In genomic region chr11:44305149-44305642, GRCh38 we compare ENCODE assay signal across 8 cellular contexts.
DNase-seq lines count a peak whose midpoint lies in the region; ATAC-seq and TF ChIP-seq lines count a peak whose summit lies in the region.

No MANE protein-coding gene starts in this region.

- no peak for TF ChIP-seq CTCF in DOHH2 (IDR thresholded peaks at IDR 0.05; ENCODE audit: low read depth, low read length, poor library complexity, severe bottlenecking)
- no peak for TF ChIP-seq CTCF in RWPE2 (IDR thresholded peaks at IDR 0.05; ENCODE audit: poor library complexity, severe bottlenecking)
- no peak for TF ChIP-seq CTCF in fibroblast of pulmonary artery (IDR thresholded peaks at IDR 0.05; ENCODE audit: low read length, missing control alignments)

- no peaks in the 10 kb centered on the region for H4K20me1 ChIP-seq in DOHH2 (ENCODE audit: control insufficient read depth, insufficient read depth, low read depth, low read length)

- H3K27me3 ChIP-seq in DOHH2 (ENCODE audit: control insufficient read depth, low read length) (peaks cover 16% of the 10 kb centered on the region), RWPE2 (ENCODE audit: insufficient read depth, poor library complexity, severe bottlenecking) (peaks cover 80% of the 10 kb centered on the region)

- no peaks in the 10 kb centered on the region for H3K9me3 ChIP-seq in DOHH2 (ENCODE audit: control insufficient read depth, insufficient read depth, low read length)
- no peaks in the 10 kb centered on the region for H3K9me3 ChIP-seq in RWPE2 (ENCODE audit: severe bottlenecking)

- DNase-seq in RWPE2 (ENCODE audit: low spot score) (no peak), fibroblast of pulmonary artery (ENCODE audit: low read depth) (no peak), skeletal muscle cell (ENCODE audit: low read depth) (no peak), globus pallidus (ENCODE audit: low spot score) (no peak), NCI-H2081 treated with DMSO at 0.1 percent for 48 hours (lab: John Stamatoyannopoulos, UW) (no peak), germinal center (ENCODE audit: low spot score) (no peak), NCI-H2227 treated with DMSO at 0.1 percent for 48 hours (lab: John Stamatoyannopoulos, UW) (no peak)

- H3K79me2 ChIP-seq in DOHH2 (ENCODE audit: control insufficient read depth, low read length), result no peaks in the 10 kb centered on the region

- H3K4me1 ChIP-seq in DOHH2 (ENCODE audit: control insufficient read depth, low read length) (no peaks in the 10 kb centered on the region), RWPE2 (ENCODE audit: insufficient read depth, poor library complexity, severe bottlenecking) (no peaks in the 10 kb centered on the region)

- no peaks in the 10 kb centered on the region for H3K36me3 ChIP-seq in DOHH2 (ENCODE audit: control insufficient read depth, low read length)
- no peaks in the 10 kb centered on the region for H3K36me3 ChIP-seq in RWPE2 (ENCODE audit: low read depth)

- no peaks in the 10 kb centered on the region for H3F3A ChIP-seq in DOHH2 (ENCODE audit: control insufficient read depth, insufficient read depth)

- no peak for ATAC-seq in RWPE2 (ENCODE audit: low read depth)

- no peaks in the 10 kb centered on the region for H3K9me2 ChIP-seq in DOHH2 (replicated peaks; ENCODE audit: control insufficient read depth, low read length)

- H3K4me3 ChIP-seq in DOHH2 (ENCODE audit: low read length), result no peak overlapping the region
- peak overlapping the region; percentile 33 for H3K4me3 ChIP-seq in RWPE2 (ENCODE audit: severe bottlenecking)
- H3K4me3 ChIP-seq in fibroblast of pulmonary artery (replicated peaks; ENCODE audit: low read depth, low read length), result peak overlapping the region; percentile 47
- peak overlapping the region; percentile 43 for H3K4me3 ChIP-seq in skeletal muscle cell (ENCODE audit: low read depth, low read length)

- H3K4me2 ChIP-seq in DOHH2 (ENCODE audit: low read length), result peak overlapping the region; percentile 34

- no peak overlapping the region for H3K27ac ChIP-seq in DOHH2 (ENCODE audit: low read depth, low read length)
- no peak overlapping the region for H3K27ac ChIP-seq in RWPE2 (ENCODE audit: poor library complexity, severe bottlenecking)
